ENCODE assay signal across 26 cellular contexts in the genomic region with DNA sequence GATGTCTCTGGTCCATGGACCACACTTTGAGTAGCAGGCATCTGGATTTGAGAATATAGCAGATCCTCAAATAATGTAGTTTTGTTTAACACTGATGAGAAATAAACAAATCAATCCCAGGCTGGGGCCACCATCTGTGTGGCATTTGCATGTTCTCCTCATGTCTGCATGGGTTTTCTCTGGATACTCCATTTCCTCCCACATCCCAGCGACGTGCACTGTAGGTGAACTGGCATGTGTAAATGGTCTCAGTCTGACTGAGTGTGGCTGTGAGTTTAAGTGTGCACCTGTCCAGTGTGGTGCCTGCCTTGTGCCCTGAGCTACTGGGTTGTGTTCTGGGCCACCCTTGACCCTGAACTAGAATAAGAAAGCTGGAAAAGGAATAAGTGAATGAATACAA.
DNase-seq lines count a peak whose midpoint lies in the region; ATAC-seq and TF ChIP-seq lines count a peak whose summit lies in the region.
"Had no signal": no experiment of that assay in that cellular context is flagged by ENCODE, and none has a peak within 500 bp of the region (broad histone marks: within the 10 kb centered on the region; RNA-seq: fewer than 3 reads in every experiment).

No MANE protein-coding gene starts in this region.

- no peaks in the 10 kb centered on the region for H4K20me1 ChIP-seq in IMR-90 (ENCODE audit: insufficient read depth, low read length)
- H4K20me1 ChIP-seq: BLaER1 had no signal

- peaks cover 7% of the 10 kb centered on the region; the same call in 1 of the 2 replicates for H3K4me1 Mint-ChIP-seq in WTC11
- H3K4me1 Mint-ChIP-seq in neural crest cell = peaks cover 3% of the 10 kb centered on the region
- peaks cover 11% of the 10 kb centered on the region for H3K4me1 Mint-ChIP-seq in endodermal cell
- H3K4me1 Mint-ChIP-seq: CD14-positive monocyte; CD4-positive, alpha-beta memory T cell; CD4-positive, CD25-positive, alpha-beta regulatory T cell; CD8-positive, alpha-beta memory T cell had no signal

- no peaks in the 10 kb centered on the region for H3K9me3 ChIP-seq in IMR-90 (ENCODE audit: control insufficient read depth, insufficient read depth, low read length)
- no peaks in the 10 kb centered on the region for H3K9me3 ChIP-seq in endodermal cell (ENCODE audit: control insufficient read depth, low read length)
- H3K9me3 ChIP-seq: BE2C, BLaER1 had no signal

- TF ChIP-seq CTCF in IMR-90 (conservative IDR thresholded peaks at IDR 0.05; ENCODE audit: low read depth, low read length) (no peak), WTC11 (IDR thresholded peaks at IDR 0.05) (no peak), neural crest cell (conservative IDR thresholded peaks at IDR 0.05) (no peak), endodermal cell (conservative IDR thresholded peaks at IDR 0.05) (no peak)

- H3K27me3 Mint-ChIP-seq in WTC11 (ENCODE audit: low read depth) = no peaks in the 10 kb centered on the region
- H3K27me3 Mint-ChIP-seq in neural crest cell (ENCODE audit: low read depth) = no peaks in the 10 kb centered on the region
- H3K27me3 Mint-ChIP-seq in endodermal cell (ENCODE audit: insufficient read depth) = no peaks in the 10 kb centered on the region

- no peak for TF ChIP-seq POLR2A in IMR-90 (IDR thresholded peaks at IDR 0.05; ENCODE audit: low read depth, low read length)

- H3K36me3 ChIP-seq in IMR-90 (ENCODE audit: control insufficient read depth, insufficient read depth, low read length) (no peaks in the 10 kb centered on the region), endodermal cell (ENCODE audit: control insufficient read depth, insufficient read depth, low read length) (no peaks in the 10 kb centered on the region)
- H3K36me3 ChIP-seq: BE2C, BLaER1 had no signal

- no peak overlapping the region for H2BK5ac ChIP-seq in IMR-90 (ENCODE audit: low read depth, low read length, poor library complexity, severe bottlenecking)

- H3K4ac ChIP-seq in IMR-90 (ENCODE audit: low read depth, low read length) = peak overlapping the region; percentile 54; the same call in 1 of the 2 replicates

- H3K56ac ChIP-seq in IMR-90 (ENCODE audit: extremely low read depth, insufficient read depth, low read length) = no peak overlapping the region

- intact Hi-C loops in IMR-90 (cut with micrococcal nuclease) = no loop called here
- intact Hi-C loops in head of caudate nucleus (cut with DNase I) = no loop called here

- H4K91ac ChIP-seq in IMR-90 (ENCODE audit: insufficient read depth, low read depth, low read length) = no peak overlapping the region

- H3K4me2 ChIP-seq in IMR-90 (ENCODE audit: low read depth, low read length) = no peak overlapping the region
- H3K4me2 ChIP-seq: BLaER1 had no signal

- CTCF ChIA-PET in IMR-90 (lab: Yijun Ruan, JAX) = no interaction called here
- CTCF ChIA-PET in WTC11 (lab: Charles Lee) = no interaction called here

- peak overlapping the region; percentile 63; the same call in 1 of the 2 replicates for H4K5ac ChIP-seq in IMR-90 (ENCODE audit: low read depth, low read length)

- no CpG with 5 or more reads among the region's 2 CpGs for WGBS in IMR-90 (ENCODE audit: extremely low coverage in 2 of 2, insufficient read length in 1 of 2), 2 experiments
- WGBS in endodermal cell (ENCODE audit: insufficient coverage in 1 of 2, insufficient read length in 1 of 2), 2 experiments = 88% methylated on average over 2 of the region's 2 CpGs; no CpG with 5 or more reads in 1 of the 2 experiments

- dilution Hi-C loops in IMR-90 (cut with HindIII; ENCODE audit: low sequenced_read_pairs, unreplicated experiment) = no loop called here

- no peak overlapping the region for H2BK20ac ChIP-seq in IMR-90 (ENCODE audit: low read depth, low read length)

- H3K14ac ChIP-seq in IMR-90 (replicated peaks; ENCODE audit: low read depth, low read length) = no peak overlapping the region

- POLR2A ChIA-PET in IMR-90 (lab: Charles Lee; ENCODE audit: unreplicated experiment) = no interaction called here
- POLR2A ChIA-PET in WTC11 (lab: Charles Lee) = no interaction called here

- H3K4me1 ChIP-seq in IMR-90 (ENCODE audit: control insufficient read depth, insufficient read depth, low read length) = peaks cover 2% of the 10 kb centered on the region
- no peaks in the 10 kb centered on the region for H3K4me1 ChIP-seq in endodermal cell (ENCODE audit: control insufficient read depth, insufficient read depth, low read length)
- H3K4me1 ChIP-seq: BE2C, BLaER1 had no signal

- no peak for TF ChIP-seq RAD21 in IMR-90 (IDR thresholded peaks at IDR 0.05; ENCODE audit: low read length)

- no peaks in the 10 kb centered on the region for H3K79me1 ChIP-seq in IMR-90 (ENCODE audit: low read depth in 1 of 2, low read length in 2 of 2)

- H3K36me3 Mint-ChIP-seq in WTC11 (no peaks in the 10 kb centered on the region), neural crest cell (ENCODE audit: low read depth) (no peaks in the 10 kb centered on the region), endodermal cell (ENCODE audit: low read depth) (no peaks in the 10 kb centered on the region)
- H3K36me3 Mint-ChIP-seq: CD14-positive monocyte; CD4-positive, alpha-beta memory T cell; CD4-positive, CD25-positive, alpha-beta regulatory T cell; CD8-positive, alpha-beta memory T cell had no signal

- H3K9me3 Mint-ChIP-seq in WTC11 (no peaks in the 10 kb centered on the region), neural crest cell (no peaks in the 10 kb centered on the region), endodermal cell (no peaks in the 10 kb centered on the region)
- H3K9me3 Mint-ChIP-seq: CD4-positive, alpha-beta memory T cell; CD4-positive, CD25-positive, alpha-beta regulatory T cell; CD8-positive, alpha-beta memory T cell had no signal

- no peak overlapping the region for H3K4me3 ChIP-seq in IMR-90 (ENCODE audit: insufficient read depth, low read depth, low read length)
- no peak overlapping the region for H3K4me3 ChIP-seq in endodermal cell (ENCODE audit: low read length)
- H3K4me3 ChIP-seq: BLaER1, GM12878 had no signal

- H3K27ac Mint-ChIP-seq in WTC11 (peak overlapping the region; percentile 66; the same call in 1 of the 2 replicates), neural crest cell (ENCODE audit: unreplicated experiment) (peak overlapping the region; percentile 91), endodermal cell (no peak overlapping the region)
- H3K27ac Mint-ChIP-seq: CD14-positive monocyte; CD4-positive, alpha-beta memory T cell; CD4-positive, CD25-positive, alpha-beta regulatory T cell had no signal

- no peak overlapping the region for H2AFZ ChIP-seq in IMR-90 (replicated peaks; ENCODE audit: low read length, poor library complexity)

- H2AK9ac ChIP-seq in IMR-90 (replicated peaks; ENCODE audit: low read depth, low read length, poor library complexity) = no peak overlapping the region

- H3K18ac ChIP-seq in IMR-90 (ENCODE audit: low read depth, low read length) = no peak overlapping the region; the same call in 1 of the 2 replicates

- ATAC-seq in IMR-90 (ENCODE audit: low read depth) = no peak
- ATAC-seq in WTC11 = no peak
- ATAC-seq in GM18861 (IDR thresholded peaks at IDR 0.05; ENCODE audit: unreplicated experiment) = no peak
- no peak for ATAC-seq in HG03159 (IDR thresholded peaks at IDR 0.05; ENCODE audit: unreplicated experiment)
- ATAC-seq: GM12878 had no signal

- no peak for DNase-seq in IMR-90
- peak; percentile 30 for DNase-seq in NCI-H526 treated with DMSO at 0.1 percent for 48 hours (lab: John Stamatoyannopoulos, UW)
- DNase-seq in WTC11 (ENCODE audit: low spot score) = no peak
- no peak for DNase-seq in neural crest cell (ENCODE audit: low read depth, low spot score)
- no peak for DNase-seq in head of caudate nucleus
- DNase-seq in endodermal cell = no peak
- DNase-seq: 8988T; ACHN; BE2C; C1 segment of cervical spinal cord; CD4-positive, alpha-beta memory T cell; CD4-positive, CD25-positive, alpha-beta regulatory T cell; CD8-positive, alpha-beta memory T cell; COR-L47; DMS 273 treated with DMSO at 0.1 percent for 48 hours; DMS153; DMS53; DMS79; DND-41; EL; GDM1 had no signal

- H2BK15ac ChIP-seq in IMR-90 (ENCODE audit: low read depth, low read length) = no peak overlapping the region

- BruUV-seq in IMR-90 (replicated peaks; lab: Mats Ljungman, UMichigan) = no TSS peak

- no peak overlapping the region for H3K23ac ChIP-seq in IMR-90 (ENCODE audit: low read depth, low read length)

- H2AK5ac ChIP-seq in IMR-90 (ENCODE audit: low read depth, low read length) = peak overlapping the region; percentile 79; the same call in 1 of the 2 replicates

- H3K27me3 ChIP-seq in IMR-90 (ENCODE audit: control insufficient read depth, insufficient read depth, low read length) (no peaks in the 10 kb centered on the region), endodermal cell (ENCODE audit: control insufficient read depth, insufficient read depth, low read length, poor library complexity, severe bottlenecking) (no peaks in the 10 kb centered on the region)
- H3K27me3 ChIP-seq: BE2C, BLaER1 had no signal

- no peak overlapping the region for H4K8ac ChIP-seq in IMR-90 (ENCODE audit: low read depth in 2 of 2, low read length in 2 of 2)

- H3K9me1 ChIP-seq in IMR-90 (ENCODE audit: insufficient read depth, low read length) = 0 out of 2 replicates have a peak, but pooled peaks cover 2% of the 10 kb centered on the region

- H2BK120ac ChIP-seq in IMR-90 (ENCODE audit: low read depth, low read length) = no peak overlapping the region

- in situ Hi-C loops in IMR-90 (cut with MboI; ENCODE audit: low sequenced_read_pairs) = no loop called here

- H3K4me3 Mint-ChIP-seq in WTC11 (no peak overlapping the region), neural crest cell (no peak overlapping the region), endodermal cell (no peak overlapping the region)
- H3K4me3 Mint-ChIP-seq: CD14-positive monocyte; CD4-positive, alpha-beta memory T cell; CD4-positive, CD25-positive, alpha-beta regulatory T cell; CD8-positive, alpha-beta memory T cell had no signal

- H3K27ac ChIP-seq in IMR-90 (ENCODE audit: insufficient read depth, low read length) = no peak overlapping the region; the same call in 1 of the 2 replicates
- H3K27ac ChIP-seq in endodermal cell (ENCODE audit: low read depth, low read length) = no peak overlapping the region
- H3K27ac ChIP-seq: BLaER1 had no signal

- H3K9ac ChIP-seq in IMR-90 (ENCODE audit: low read depth, low read length) (no peak overlapping the region), endodermal cell (ENCODE audit: extremely low read depth, low read length, poor library complexity, severe bottlenecking) (no peak overlapping the region)
- H3K9ac ChIP-seq: BLaER1 had no signal

TF ChIP-seq in WTC11, 78 proteins besides CTCF, POLR2A, EP300 and RAD21 (continues in another document):
- TF ChIP-seq ZNF121 (CRISPR knock-in tag; IDR thresholded peaks at IDR 0.05) = no peak
- TF ChIP-seq RELA (CRISPR knock-in tag; IDR thresholded peaks at IDR 0.05; ENCODE audit: borderline replicate concordance) = no peak
- no peak for TF ChIP-seq SMAD4 (CRISPR knock-in tag; IDR thresholded peaks at IDR 0.05)
- TF ChIP-seq TCF7 (CRISPR knock-in tag; IDR thresholded peaks at IDR 0.05; ENCODE audit: low read depth) = no peak
- TF ChIP-seq FOXP1 (CRISPR knock-in tag; IDR thresholded peaks at IDR 0.05; ENCODE audit: borderline replicate concordance) = no peak
